1 cellular context compared by ENCODE assay signal in the genomic region with DNA sequence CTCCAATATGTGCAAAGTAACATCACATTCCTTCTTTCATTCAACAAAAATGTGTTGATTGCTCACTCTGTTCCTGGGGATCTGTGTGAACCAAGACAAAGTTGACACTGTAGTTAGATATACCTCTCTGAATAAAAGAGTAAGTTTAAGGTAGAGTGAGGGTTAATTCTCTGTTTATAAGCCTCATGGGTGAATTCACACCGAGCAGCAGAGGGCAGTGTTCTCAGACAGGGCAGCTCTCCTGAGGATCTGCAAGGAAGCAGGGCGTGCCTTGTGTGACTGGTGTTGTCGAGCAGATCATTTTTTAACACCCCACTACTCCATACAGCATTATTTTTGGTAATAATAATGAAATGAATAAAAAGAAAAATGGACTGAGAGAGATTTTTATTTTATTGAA.
TF ChIP-seq lines count a peak whose summit lies in the region.

No MANE protein-coding gene starts in this region.

TF ChIP-seq in HepG2, 621 proteins besides CTCF, POLR2A, EP300 and RAD21 (continued from another document):
- TF ChIP-seq ZFP90 (CRISPR knock-in tag; IDR thresholded peaks at IDR 0.05; ENCODE audit: borderline replicate concordance) (no peak), ZNF225 (CRISPR knock-in tag; IDR thresholded peaks at IDR 0.05) (no peak), ZMYM4 (CRISPR knock-in tag; IDR thresholded peaks at IDR 0.05) (peak; percentile 46; the same call in 1 of the 2 replicates), TAF15 (IDR thresholded peaks at IDR 0.05; ENCODE audit: low read depth, low read length, poor library complexity, severe bottlenecking) (no peak)
- TF ChIP-seq, protein P1, sequence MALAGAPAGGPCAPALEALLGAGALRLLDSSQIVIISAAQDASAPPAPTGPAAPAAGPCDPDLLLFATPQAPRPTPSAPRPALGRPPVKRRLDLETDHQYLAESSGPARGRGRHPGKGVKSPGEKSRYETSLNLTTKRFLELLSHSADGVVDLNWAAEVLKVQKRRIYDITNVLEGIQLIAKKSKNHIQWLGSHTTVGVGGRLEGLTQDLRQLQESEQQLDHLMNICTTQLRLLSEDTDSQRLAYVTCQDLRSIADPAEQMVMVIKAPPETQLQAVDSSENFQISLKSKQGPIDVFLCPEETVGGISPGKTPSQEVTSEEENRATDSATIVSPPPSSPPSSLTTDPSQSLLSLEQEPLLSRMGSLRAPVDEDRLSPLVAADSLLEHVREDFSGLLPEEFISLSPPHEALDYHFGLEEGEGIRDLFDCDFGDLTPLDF (CRISPR knock-in tag; IDR thresholded peaks at IDR 0.05) = no peak
